17 cellular contexts compared by ENCODE assay signal in genomic region chr2:160238392-160238791, GRCh38. TPM values are rescaled to one million over a fixed set of nuclear protein-coding genes. Genes with fewer than 3 reads are reported as not detected.
"Had no signal": no experiment of that assay in that cellular context is flagged by ENCODE, and none has a peak within 500 bp of the region (broad histone marks: within the 10 kb centered on the region; RNA-seq: fewer than 3 reads in every experiment).

No MANE protein-coding gene starts in this region.

- H3K4me3 ChIP-seq: ovary, SJSA1, stomach had no signal

- ATAC-seq: activated CD8-positive, alpha-beta memory T cell treated with anti-CD3 and anti-CD28 coated beads, Interleukin-2, amount 10 ng/mL, durations not matched to agents 7 days and 5 days; left cardiac atrium had no signal

- H3K36me3 Mint-ChIP-seq: activated CD8-positive, alpha-beta memory T cell treated with anti-CD3 and anti-CD28 coated beads, Interleukin-2, amount 10 ng/mL, durations not matched to agents 7 days and 5 days; activated naive CD8-positive, alpha-beta T cell had no signal

- DNase-seq: activated CD4-positive, alpha-beta T cell treated with anti-CD3 and anti-CD28 coated beads, Interleukin-2, amount 50 U/mL, for 48 hours; activated CD4-positive, CD25-positive, alpha-beta regulatory T cell treated with anti-CD3 and anti-CD28 coated beads, Interleukin-2, amount 50 U/mL, for 72 hours; activated CD8-positive, alpha-beta memory T cell treated with anti-CD3 and anti-CD28 coated beads, Interleukin-2, amount 10 ng/mL, durations not matched to agents 7 days and 5 days; activated gamma-delta T cell; activated T-cell treated with anti-CD3 and anti-CD28 coated beads, Interleukin-2, amount 50 U/mL, for 48 hours; amygdala; brain microvascular endothelial cell; hippocampal formation; left cardiac atrium; nephron progenitor cell; ovary; stimulated activated CD4-positive, alpha-beta T cell treated with anti-CD3 and anti-CD28 coated beads, Interleukin-15, amount 100 ng/mL, for 24 hours; stimulated activated CD4-positive, alpha-beta T cell treated with anti-CD3 and anti-CD28 coated beads, Interleukin-4, amount 100 ng/mL, for 4 hours; stomach; SW 1271 had no signal

- H3K27ac ChIP-seq: brain microvascular endothelial cell, ovary, SJSA1, stomach had no signal

- H3K27me3 ChIP-seq: brain microvascular endothelial cell, ovary, SJSA1, stomach had no signal

- H3K9me3 ChIP-seq: ovary, SJSA1, stomach had no signal

- H3K27ac Mint-ChIP-seq: activated CD8-positive, alpha-beta memory T cell treated with anti-CD3 and anti-CD28 coated beads, Interleukin-2, amount 10 ng/mL, durations not matched to agents 7 days and 5 days; activated naive CD8-positive, alpha-beta T cell; nephron progenitor cell had no signal

- H3K36me3 ChIP-seq: brain microvascular endothelial cell, ovary, SJSA1, stomach had no signal

- H3K4me3 Mint-ChIP-seq: activated CD8-positive, alpha-beta memory T cell treated with anti-CD3 and anti-CD28 coated beads, Interleukin-2, amount 10 ng/mL, durations not matched to agents 7 days and 5 days; activated naive CD8-positive, alpha-beta T cell; nephron progenitor cell had no signal

- H3K4me1 Mint-ChIP-seq: activated CD8-positive, alpha-beta memory T cell treated with anti-CD3 and anti-CD28 coated beads, Interleukin-2, amount 10 ng/mL, durations not matched to agents 7 days and 5 days had no signal

- H3K9me3 Mint-ChIP-seq: nephron progenitor cell had no signal

RNA-seq across cellular contexts. Expression of gene ITGB6, which starts 38.3 kb away (rescaled TPM):
- total RNA-seq: activated CD8-positive, alpha-beta memory T cell treated with anti-CD3 and anti-CD28 coated beads, Interleukin-2, amount 10 ng/mL, durations not matched to agents 7 days and 5 days; SJSA1 had no signal
- polyA plus RNA-seq: ovary had no signal
